ENCODE assay signal across 28 cellular contexts in the genomic region with DNA sequence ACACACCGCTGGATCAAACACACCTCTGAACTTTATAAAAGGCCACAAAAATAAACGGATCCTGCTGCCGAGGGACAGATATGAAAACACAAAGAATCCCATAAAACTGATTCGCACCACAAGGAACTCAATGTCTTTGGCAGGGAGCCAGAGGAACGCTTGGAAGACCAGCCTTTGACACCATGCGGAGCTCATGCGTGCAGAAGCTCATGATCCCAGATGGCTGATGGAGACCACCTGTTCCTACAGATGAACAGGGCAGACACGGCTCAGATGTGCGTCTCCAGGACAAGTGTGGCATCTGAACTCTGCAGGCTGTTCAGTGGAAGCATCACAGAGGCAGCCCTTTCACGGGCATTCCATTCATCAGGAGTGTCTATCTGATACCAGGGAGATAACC. TPM values are rescaled to one million over a fixed set of nuclear protein-coding genes. Genes with fewer than 3 reads are reported as not detected.
DNase-seq lines count a peak whose midpoint lies in the region; ATAC-seq, FAIRE-seq and TF ChIP-seq lines count a peak whose summit lies in the region.
"Had no signal": no experiment of that assay in that cellular context is flagged by ENCODE, and none has a peak within 500 bp of the region (broad histone marks: within the 10 kb centered on the region; RNA-seq: fewer than 3 reads in every experiment).

No MANE protein-coding gene starts in this region.

- H3K27me3 ChIP-seq in K562 (ENCODE audit: control insufficient read depth in 2 of 2, insufficient read depth in 2 of 2, low read length in 2 of 2): peaks cover 2 to 47% of the 10 kb centered on the region in 2 experiments; a peak in 3 of 5 replicates
- peaks cover 6% of the 10 kb centered on the region for H3K27me3 ChIP-seq in osteoblast (ENCODE audit: insufficient read depth, low read length)
- H3K27me3 ChIP-seq in GM23338 (ENCODE audit: insufficient read depth): no peaks in the 10 kb centered on the region
- H3K27me3 ChIP-seq: upper lobe of left lung had no signal

- H2AFZ ChIP-seq in K562 (ENCODE audit: low read depth, low read length): no peak overlapping the region
- H2AFZ ChIP-seq in osteoblast (ENCODE audit: low read length): no peak overlapping the region
- no peak overlapping the region for H2AFZ ChIP-seq in GM23338

- H3K27ac Mint-ChIP-seq in GM23338: no peak overlapping the region
- H3K27ac Mint-ChIP-seq: activated CD4-positive, alpha-beta memory T cell treated with anti-CD3 and anti-CD28 coated beads, Interleukin-2, amount 10 ng/mL, durations not matched to agents 7 days and 5 days; naive thymus-derived CD8-positive, alpha-beta T cell had no signal

- H3K79me2 ChIP-seq in K562 (ENCODE audit: control insufficient read depth, insufficient read depth, low read length): no peaks in the 10 kb centered on the region
- no peaks in the 10 kb centered on the region for H3K79me2 ChIP-seq in osteoblast (ENCODE audit: insufficient read depth, low read length)
- H3K79me2 ChIP-seq in GM23338 (replicated peaks; ENCODE audit: insufficient read depth): no peaks in the 10 kb centered on the region

- H3K4me3 ChIP-seq in K562: no peak overlapping the region
- no peak overlapping the region for H3K4me3 ChIP-seq in osteoblast (ENCODE audit: insufficient read depth, low read length)
- no peak overlapping the region for H3K4me3 ChIP-seq in GM23338
- H3K4me3 ChIP-seq: gastroesophageal sphincter, HAP-1, upper lobe of left lung had no signal

- H3K27ac ChIP-seq in K562 (ENCODE audit: extremely low read depth, low read depth, low read length) (no peak overlapping the region), osteoblast (ENCODE audit: low read depth, low read length) (no peak overlapping the region), GM23338 (ENCODE audit: low read depth) (no peak overlapping the region)
- H3K27ac ChIP-seq: gastroesophageal sphincter, upper lobe of left lung had no signal

- no peaks in the 10 kb centered on the region for H3K9me1 ChIP-seq in K562 (ENCODE audit: control insufficient read depth, insufficient read depth, low read length)

- TF ChIP-seq CTCF in K562 (IDR thresholded peaks at IDR 0.05 in 2 of 3, conservative IDR thresholded peaks at IDR 0.05 in 1 of 3; ENCODE audit: insufficient read depth in 2 of 3, low read depth in 1 of 3, low read length in 3 of 3) (no peak), osteoblast (IDR thresholded peaks at IDR 0.05; ENCODE audit: extremely low read depth, low read depth, low read length) (no peak), GM23338 (conservative IDR thresholded peaks at IDR 0.05; ENCODE audit: low read depth in 2 of 2) (no peak)

- H3K36me3 ChIP-seq in K562 (ENCODE audit: control insufficient read depth, insufficient read depth, low read length) (no peaks in the 10 kb centered on the region), osteoblast (ENCODE audit: insufficient read depth, low read length) (no peaks in the 10 kb centered on the region), GM23338 (ENCODE audit: insufficient read depth) (no peaks in the 10 kb centered on the region)
- H3K36me3 ChIP-seq: gastroesophageal sphincter, HAP-1, upper lobe of left lung had no signal

- H3K4me1 ChIP-seq in K562 (replicated peaks in 1 of 2; ENCODE audit: control insufficient read depth in 2 of 2, insufficient read depth in 2 of 2, low read length in 2 of 2) (no peaks in the 10 kb centered on the region), osteoblast (ENCODE audit: insufficient read depth, low read length) (no peaks in the 10 kb centered on the region), GM23338 (ENCODE audit: insufficient read depth) (peaks cover 7% of the 10 kb centered on the region; the same call in 1 of the 2 replicates)
- H3K4me1 ChIP-seq: gastroesophageal sphincter, HAP-1, upper lobe of left lung had no signal

- BruUV-seq in K562 (replicated peaks; lab: Mats Ljungman, UMichigan): no TSS peak

- intact Hi-C loops in K562 (cut with micrococcal nuclease): no loop called here

- POLR2A ChIA-PET in K562 (lab: Yijun Ruan, JAX): no interaction called here

- WGBS in K562 (ENCODE audit: insufficient coverage, low coverage, missing lambda C conversion rate): 1% methylated on average over 8 of the region's 10 CpGs

- H4K20me1 ChIP-seq in K562 (replicated peaks; ENCODE audit: control insufficient read depth, insufficient read depth, low read length) (no peaks in the 10 kb centered on the region), osteoblast (ENCODE audit: insufficient read depth, low read length) (no peaks in the 10 kb centered on the region), GM23338 (replicated peaks; ENCODE audit: insufficient read depth) (no peaks in the 10 kb centered on the region)

- H3K9ac ChIP-seq in K562 (ENCODE audit: insufficient read depth in 1 of 2, low read depth in 2 of 2, low read length in 2 of 2): no peak overlapping the region

- peaks cover 16% of the 10 kb centered on the region for H3K4me1 Mint-ChIP-seq in GM23338
- H3K4me1 Mint-ChIP-seq: activated CD4-positive, alpha-beta memory T cell treated with anti-CD3 and anti-CD28 coated beads, Interleukin-2, amount 10 ng/mL, durations not matched to agents 7 days and 5 days; naive thymus-derived CD8-positive, alpha-beta T cell had no signal

- peaks cover 3% of the 10 kb centered on the region for H3K9me3 Mint-ChIP-seq in GM23338
- H3K9me3 Mint-ChIP-seq: activated CD4-positive, alpha-beta memory T cell treated with anti-CD3 and anti-CD28 coated beads, Interleukin-2, amount 10 ng/mL, durations not matched to agents 7 days and 5 days; naive thymus-derived CD8-positive, alpha-beta T cell had no signal

- H3K27me3 Mint-ChIP-seq in GM23338 (ENCODE audit: insufficient read depth, low read depth, poor library complexity): peaks cover 8% of the 10 kb centered on the region

- no peaks in the 10 kb centered on the region; the same call in 2 of the 3 replicates for H3K36me3 Mint-ChIP-seq in GM23338 (ENCODE audit: low read depth)
- H3K36me3 Mint-ChIP-seq: naive thymus-derived CD8-positive, alpha-beta T cell had no signal

- FAIRE-seq in K562 (lab: Jason Lieb, UNC): no peak
- FAIRE-seq: small intestine had no signal

- H3K9me3 ChIP-seq in K562 (replicated peaks; ENCODE audit: control insufficient read depth, insufficient read depth, low read depth, low read length): no peaks in the 10 kb centered on the region
- no peaks in the 10 kb centered on the region for H3K9me3 ChIP-seq in osteoblast (ENCODE audit: low read depth, low read length)
- H3K9me3 ChIP-seq: HAP-1, upper lobe of left lung had no signal

- ATAC-seq in K562 (no peak), GM23338 (no peak)
- ATAC-seq: gastroesophageal sphincter; naive thymus-derived CD8-positive, alpha-beta T cell had no signal

- TF ChIP-seq POLR2A in K562 (conservative IDR thresholded peaks at IDR 0.05): no peak

- H3K4me3 Mint-ChIP-seq in GM23338: no peak overlapping the region
- H3K4me3 Mint-ChIP-seq: activated CD4-positive, alpha-beta memory T cell treated with anti-CD3 and anti-CD28 coated beads, Interleukin-2, amount 10 ng/mL, durations not matched to agents 7 days and 5 days; naive thymus-derived CD8-positive, alpha-beta T cell had no signal

- in situ Hi-C loops in K562 (cut with MboI): no loop called here
- in situ Hi-C loops in ACHN (cut with HindIII; ENCODE audit: low pct_ligation_motif_present, low pct_unique_long_range_greater_than_20kb, low sequenced_read_pairs): no loop called here

- peaks cover 5% of the 10 kb centered on the region; the same call in 1 of the 2 replicates for H3K9me2 ChIP-seq in GM23338 (ENCODE audit: insufficient read depth)

- H3F3A ChIP-seq in GM23338 (replicated peaks; ENCODE audit: low read depth): no peaks in the 10 kb centered on the region

- DNase-seq in NCI-H1092 treated with DMSO at 0.1 percent for 48 hours (lab: John Stamatoyannopoulos, UW): peak; percentile 0
- no peak for DNase-seq in NCI-H1092 (lab: John Stamatoyannopoulos, UW)
- DNase-seq in LHCN-M2 (ENCODE audit: low read depth): peak; percentile 32
- no peak for DNase-seq in K562 (ENCODE audit: extremely low read depth in 1 of 4, low spot score in 3 of 4)
- DNase-seq in osteoblast (ENCODE audit: insufficient read length, low spot score, missing footprints): peak; percentile 30
- DNase-seq in GM23338 (ENCODE audit: low spot score): no peak
- no peak for DNase-seq in SKM-1 treated with dmso at 0.1 percent for 144 hours (lab: John Stamatoyannopoulos, UW; ENCODE audit: unreplicated experiment)
- no peak for DNase-seq in ACHN
- DNase-seq: activated CD4-positive, alpha-beta memory T cell treated with anti-CD3 and anti-CD28 coated beads, Interleukin-2, amount 10 ng/mL, durations not matched to agents 7 days and 5 days; activated effector memory CD4-positive, alpha-beta T cell treated with anti-CD3 and anti-CD28 coated beads, Interleukin-2, amount 50 U/mL, for 16 hours; COR-L47; islet precursor cell; midbrain; naive thymus-derived CD8-positive, alpha-beta T cell; NCI-H1105; NCI-H526; occipital lobe; small intestine; T-helper 9 cell; upper lobe of left lung had no signal

- H3K4me2 ChIP-seq in K562 (ENCODE audit: insufficient read depth, low read length): no peak overlapping the region
- no peak overlapping the region for H3K4me2 ChIP-seq in osteoblast (ENCODE audit: insufficient read depth, low read length)
- H3K4me2 ChIP-seq in GM23338: no peak overlapping the region

- TF ChIP-seq EP300 in K562 (IDR thresholded peaks at IDR 0.05; ENCODE audit: low read length): no peak

- TF ChIP-seq RAD21 in K562 (CRISPR knock-in tag; conservative IDR thresholded peaks at IDR 0.05 in 1 of 2, IDR thresholded peaks at IDR 0.05 in 1 of 2): no peak

- CTCF ChIA-PET in K562 (lab: Yijun Ruan, JAX; ENCODE audit: low intra/inter-chr PET ratio): no interaction called here

RNA-seq across cellular contexts. Expression of a gene that starts 24.9 kb away (rescaled TPM):
- total RNA-seq in LHCN-M2 (2014; rRNA removed) (132 and 140 TPM in 2 replicates), K562 (2014; rRNA removed) (176 and 244 TPM in 2 replicates), K562 (2014; rRNA removed; fragmentation: Illumina TruSeq; extraction: Trizol) (55.0 and 55.2 TPM in 2 replicates), K562 (2015; rRNA removed; fragmentation: Illumina TruSeq; extraction: Trizol) (99.9 and 109 TPM in 2 replicates), K562 (2021) (83.2 and 94.4 TPM in 2 replicates), osteoblast (70.2 and 84.9 TPM in 2 replicates)
- polyA plus RNA-seq in LHCN-M2 (2012): 564 TPM
- 7.1 and 14.1 TPM in 2 replicates for total RNA-seq in K562 (2011; cell fraction: chromatin; rRNA removed; ENCODE audit: low replicate concordance)
- 17.0 and 24.5 TPM in 2 replicates for total RNA-seq in K562 (2011; cell fraction: nucleolus; rRNA removed)
- total RNA-seq in K562 (2011; cell fraction: nucleoplasm; rRNA removed): 16.6 and 25.0 TPM in 2 replicates
- polyA plus RNA-seq in K562 (2011; rRNA removed) (90.9 and 122 TPM in 2 replicates), K562 (2014; fragmentation: Illumina TruSeq; extraction: Trizol) (42.9 and 56.9 TPM in 2 replicates), K562 (2014; fragmentation: Nextera tagmentation; extraction: Ambion mirVana) (100 to 1,000 TPM in 1 of 2 experiments, 10 to 100 TPM in 1; 95.0 to 112 TPM), K562 (2014; rRNA removed) (281 and 307 TPM in 2 replicates), GM23338 (2016; fragmentation: Nextera tagmentation; extraction: Ambion mirVana) (629 and 651 TPM in 2 replicates)
- 115 and 146 TPM in 2 replicates for polyA plus RNA-seq in K562 (2011; cell fraction: cytosol; rRNA removed)
- 53.3 and 58.2 TPM in 2 replicates for polyA plus RNA-seq in K562 (2011; cell fraction: nucleus; rRNA removed)
- 88.3 and 211 TPM in 2 replicates for polyA plus RNA-seq in K562 (2012)
- polyA minus RNA-seq in K562 (2011; rRNA and poly(A)+ RNA removed): 11.1 and 12.3 TPM in 2 replicates
- 8.7 and 17.9 TPM in 2 replicates for polyA minus RNA-seq in K562 (2011; cell fraction: cytosol; rRNA and poly(A)+ RNA removed)
- polyA minus RNA-seq in K562 (2011; cell fraction: nucleus; rRNA and poly(A)+ RNA removed): 3.9 and 6.4 TPM in 2 replicates
- total RNA-seq in GM23338 (2014; rRNA removed; shearing (Covaris generic)): 91.7 and 160 TPM in 2 replicates

RNA-seq across cellular contexts. Expression of a gene that starts 29.2 kb away (rescaled TPM):
- total RNA-seq in LHCN-M2 (2014; rRNA removed) (not detected in 2 replicates), K562 (2014; rRNA removed) (not detected in 2 replicates), K562 (2014; rRNA removed; fragmentation: Illumina TruSeq; extraction: Trizol) (not detected in 2 replicates), K562 (2015; rRNA removed; fragmentation: Illumina TruSeq; extraction: Trizol) (not detected in 2 replicates), K562 (2021) (not detected in 2 replicates), osteoblast (not detected in 2 replicates)
- not detected for polyA plus RNA-seq in LHCN-M2 (2012)
- total RNA-seq in K562 (2011; cell fraction: chromatin; rRNA removed; ENCODE audit: low replicate concordance): not detected in 2 replicates
- total RNA-seq in K562 (2011; cell fraction: nucleolus; rRNA removed): not detected in 2 replicates
- total RNA-seq in K562 (2011; cell fraction: nucleoplasm; rRNA removed): not detected in 2 replicates
- polyA plus RNA-seq in K562 (2011; rRNA removed) (not detected in 2 replicates), K562 (2014; fragmentation: Illumina TruSeq; extraction: Trizol) (not detected in 2 replicates), K562 (2014; fragmentation: Nextera tagmentation; extraction: Ambion mirVana) (not detected), K562 (2014; rRNA removed) (not detected in 2 replicates), GM23338 (2016; fragmentation: Nextera tagmentation; extraction: Ambion mirVana) (0.40 TPM in 1 of 2 replicates, not detected in the other)
- not detected in 2 replicates for polyA plus RNA-seq in K562 (2011; cell fraction: cytosol; rRNA removed)
- polyA plus RNA-seq in K562 (2011; cell fraction: nucleus; rRNA removed): not detected in 2 replicates
- polyA plus RNA-seq in K562 (2012): not detected in 2 replicates
- polyA minus RNA-seq in K562 (2011; rRNA and poly(A)+ RNA removed): not detected in 2 replicates
- not detected in 2 replicates for polyA minus RNA-seq in K562 (2011; cell fraction: cytosol; rRNA and poly(A)+ RNA removed)
- not detected in 2 replicates for polyA minus RNA-seq in K562 (2011; cell fraction: nucleus; rRNA and poly(A)+ RNA removed)
- not detected in 2 replicates for total RNA-seq in GM23338 (2014; rRNA removed; shearing (Covaris generic))
- total RNA-seq: A172; activated CD4-positive, alpha-beta memory T cell treated with anti-CD3 and anti-CD28 coated beads, Interleukin-2, amount 10 ng/mL, durations not matched to agents 7 days and 5 days; gastroesophageal sphincter; lower leg skin; naive thymus-derived CD8-positive, alpha-beta T cell; OCI-LY7; subcutaneous adipose tissue; upper lobe of left lung had no signal
- polyA plus RNA-seq: BJ; naive thymus-derived CD8-positive, alpha-beta T cell; small intestine had no signal

RNA-seq across cellular contexts. Expression of a gene that starts 57.9 kb away (rescaled TPM):
- not detected in 2 replicates for total RNA-seq in LHCN-M2 (2014; rRNA removed)
- polyA plus RNA-seq in LHCN-M2 (2012): not detected
- total RNA-seq in K562 (2011; cell fraction: chromatin; rRNA removed; ENCODE audit: low replicate concordance): not detected in 2 replicates
- not detected in 2 replicates for total RNA-seq in K562 (2011; cell fraction: nucleolus; rRNA removed)
- not detected in 2 replicates for total RNA-seq in K562 (2011; cell fraction: nucleoplasm; rRNA removed)
- total RNA-seq in K562 (2014; rRNA removed): not detected in 2 replicates
- total RNA-seq in K562 (2014; rRNA removed; fragmentation: Illumina TruSeq; extraction: Trizol): not detected in 2 replicates
- not detected in 2 replicates for total RNA-seq in K562 (2015; rRNA removed; fragmentation: Illumina TruSeq; extraction: Trizol)
- not detected in 2 replicates for total RNA-seq in K562 (2021)
- polyA plus RNA-seq in K562 (2011; rRNA removed): not detected in 2 replicates
- polyA plus RNA-seq in K562 (2011; cell fraction: cytosol; rRNA removed): not detected in 2 replicates
- polyA plus RNA-seq in K562 (2011; cell fraction: nucleus; rRNA removed): not detected in 2 replicates
- polyA plus RNA-seq in K562 (2012): not detected in 2 replicates
- not detected in 2 replicates for polyA plus RNA-seq in K562 (2014; fragmentation: Illumina TruSeq; extraction: Trizol)
- not detected for polyA plus RNA-seq in K562 (2014; fragmentation: Nextera tagmentation; extraction: Ambion mirVana)
- polyA plus RNA-seq in K562 (2014; rRNA removed): not detected in 2 replicates
- not detected in 2 replicates for polyA minus RNA-seq in K562 (2011; rRNA and poly(A)+ RNA removed)
- polyA minus RNA-seq in K562 (2011; cell fraction: cytosol; rRNA and poly(A)+ RNA removed): not detected in 2 replicates
- not detected in 2 replicates for polyA minus RNA-seq in K562 (2011; cell fraction: nucleus; rRNA and poly(A)+ RNA removed)
- total RNA-seq in osteoblast: not detected in 2 replicates
- total RNA-seq in GM23338 (2014; rRNA removed; shearing (Covaris generic)): not detected in 2 replicates
- polyA plus RNA-seq in GM23338 (2016; fragmentation: Nextera tagmentation; extraction: Ambion mirVana): not detected in 2 replicates
- total RNA-seq: A172; activated CD4-positive, alpha-beta memory T cell treated with anti-CD3 and anti-CD28 coated beads, Interleukin-2, amount 10 ng/mL, durations not matched to agents 7 days and 5 days; cerebellum; gastroesophageal sphincter; naive thymus-derived CD8-positive, alpha-beta T cell; occipital lobe; OCI-LY7; subcutaneous adipose tissue; upper lobe of left lung had no signal
- polyA plus RNA-seq: BJ; naive thymus-derived CD8-positive, alpha-beta T cell; small intestine had no signal

Comparison
In these comparisons a context has a peak if more than half of its experiments do, and no peak if none do; other contexts are left out.
1. DNase-seq: peak in NCI-H1092 treated with DMSO at 0.1 percent for 48 hours (single experiment), LHCN-M2 (single experiment) and osteoblast (single experiment); none in NCI-H1092 (single experiment), K562 (0 of 4), GM23338 (single experiment), SKM-1 treated with dmso at 0.1 percent for 144 hours (single experiment) and ACHN (single experiment).